Comparison of ENCODE assay signal across 8 cellular contexts in the genomic region with DNA sequence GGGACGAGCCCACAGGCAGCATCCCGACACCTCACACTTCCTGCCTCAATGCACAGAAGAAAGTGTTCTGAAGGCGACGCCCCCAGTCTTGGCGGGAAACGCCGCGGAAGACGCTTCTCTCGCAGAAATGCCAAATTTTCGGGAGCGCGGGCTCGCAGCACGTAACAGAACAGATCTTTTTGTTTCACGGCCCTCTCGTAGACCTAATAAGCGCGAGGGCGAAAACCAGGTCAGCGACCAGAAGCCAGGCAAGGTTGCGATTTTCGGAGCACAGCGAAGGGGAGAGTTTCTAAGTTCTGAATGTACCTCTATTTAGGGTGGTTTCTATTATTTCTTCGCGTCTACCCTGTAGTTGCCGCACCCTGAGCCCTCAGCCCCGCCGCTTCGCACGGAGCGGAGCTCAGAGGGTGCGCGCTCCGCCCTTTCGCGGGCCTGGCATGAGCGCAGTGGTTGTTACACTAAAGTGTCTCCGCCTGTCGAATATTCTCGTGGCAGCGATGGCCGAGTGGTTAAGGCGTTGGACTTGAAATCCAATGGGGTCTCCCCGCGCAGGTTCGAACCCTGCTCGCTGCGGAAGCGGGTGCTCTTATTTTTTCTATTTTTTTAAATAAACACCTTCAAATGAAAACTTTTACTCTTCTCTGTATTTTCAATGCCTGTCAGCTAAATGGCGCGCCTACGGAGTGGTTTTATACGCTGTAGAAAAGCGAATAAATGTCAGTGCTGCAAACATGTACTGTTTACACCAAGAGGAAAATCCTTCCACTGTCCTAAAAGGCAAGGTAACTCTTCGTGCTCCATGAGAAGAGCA.
DNase-seq lines count a peak whose midpoint lies in the region; ATAC-seq, FAIRE-seq and TF ChIP-seq lines count a peak whose summit lies in the region.

No MANE protein-coding gene starts in this region.

- FAIRE-seq in kidney (lab: Jason Lieb, UNC), result no peak

- peak overlapping the region; percentile 92 to 95 for H3K27ac ChIP-seq in kidney (ENCODE audit: low read depth in 2 of 2, low read length in 2 of 2)

- intact Hi-C loops in kidney (cut with DNase I), result no loop called here

- TF ChIP-seq CTCF in kidney (IDR thresholded peaks at IDR 0.05; ENCODE audit: borderline replicate concordance, extremely low read depth, insufficient read depth), result no peak

- H3K4me3 ChIP-seq in kidney (ENCODE audit: low read length in 2 of 2), result peak overlapping the region; percentile 95 to 100

- peak overlapping the region; percentile 95 to 97 for H3K9ac ChIP-seq in kidney (ENCODE audit: low read length in 2 of 2)

- ATAC-seq in GM19043 (IDR thresholded peaks at IDR 0.05; ENCODE audit: low read depth, unreplicated experiment) (peak; percentile 80), HG03378 (IDR thresholded peaks at IDR 0.05; ENCODE audit: unreplicated experiment) (peak; percentile 87)

- no peaks in the 10 kb centered on the region for H3K36me3 ChIP-seq in kidney (ENCODE audit: control insufficient read depth in 1 of 2, insufficient read depth in 2 of 2, low read length in 2 of 2)

- H3K9me3 ChIP-seq in kidney (ENCODE audit: control insufficient read depth in 1 of 2, low read length in 2 of 2), result no peaks in the 10 kb centered on the region

- H3K4me1 ChIP-seq in kidney (ENCODE audit: control insufficient read depth in 1 of 2, insufficient read depth in 1 of 2, low read depth in 1 of 2, low read length in 2 of 2), result peaks cover 0 to 2% of the 10 kb centered on the region in 2 donors

- DNase-seq in AG08396 (ENCODE audit: low spot score) (peak; percentile 87), NCI-H446 treated with DMSO at 0.1 percent for 48 hours (lab: John Stamatoyannopoulos, UW) (peak; percentile 71), cerebellum (ENCODE audit: low spot score) (peak; percentile 90), kidney (peak; percentile 97)
- DNase-seq in activated CD4-positive, alpha-beta T cell treated with anti-CD3 and anti-CD28 coated beads for 1 hour, result peak; percentile 96
- peak; percentile 94 to 97 for DNase-seq in stimulated activated CD4-positive, alpha-beta T cell treated with anti-CD3 and anti-CD28 coated beads, Interleukin-15, amount 100 ng/mL, for 1 hour (ENCODE audit: low read depth in 1 of 2, low spot score in 1 of 2)

Comparison
In these comparisons a context has a peak if more than half of its experiments do, and no peak if none do; other contexts are left out.
1. Peak in every context shown above with its lines: DNase-seq, ATAC-seq, H3K4me3 ChIP-seq and H3K27ac ChIP-seq.